Comparison of ENCODE assay signal across 8 cellular contexts in the genomic region with DNA sequence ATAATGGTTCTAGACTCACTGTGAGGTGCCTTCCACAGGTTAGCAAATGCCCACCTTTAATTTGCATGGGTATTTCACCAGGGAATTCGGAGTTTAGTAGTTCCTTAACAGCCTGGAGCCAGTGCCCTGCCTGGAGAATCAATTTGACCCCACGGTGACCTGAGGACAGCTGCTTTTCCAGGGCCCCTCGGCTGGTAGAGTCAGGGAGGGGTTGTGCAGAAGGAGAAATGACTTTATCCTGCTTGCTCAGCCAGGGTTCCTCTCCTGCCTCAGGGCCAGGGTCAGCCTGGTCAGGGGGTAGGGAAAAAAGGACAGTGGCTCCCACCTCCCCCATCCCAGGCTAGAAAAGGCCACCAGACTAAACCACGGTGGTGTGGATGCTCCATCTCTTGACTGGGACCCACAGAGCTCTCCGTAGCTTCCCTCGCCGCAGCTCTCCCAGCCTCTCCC. TPM values are rescaled to one million over a fixed set of nuclear protein-coding genes. Genes with fewer than 3 reads are reported as not detected.
DNase-seq lines count a peak whose midpoint lies in the region; TF ChIP-seq lines count a peak whose summit lies in the region.

No MANE protein-coding gene starts in this region.

- POLR2A ChIA-PET in CD4-positive, alpha-beta memory T cell (lab: Charles Lee; ENCODE audit: partially characterized antibody): interaction anchor here (0.6 to 4.7 kb wide), 11 partner anchors 8 to 290 kb away, joined by 3 to 44 read pairs (median 4); a partner anchor contains a TSS

- peak overlapping the region; percentile 26 for H3K4me2 ChIP-seq in Loucy (ENCODE audit: low read depth, low read length, poor library complexity, severe bottlenecking)

- H3K27me3 Mint-ChIP-seq in CD4-positive, alpha-beta memory T cell: no peaks in the 10 kb centered on the region
- peaks cover 12% of the 10 kb centered on the region for H3K27me3 Mint-ChIP-seq in neural crest cell (ENCODE audit: low read depth)

- no peaks in the 10 kb centered on the region for H3K9me3 ChIP-seq in CD4-positive, alpha-beta memory T cell (ENCODE audit: control insufficient read depth in 1 of 2, low read length in 2 of 2)
- H3K9me3 ChIP-seq in Loucy (ENCODE audit: insufficient read depth, low read depth, low read length) (no peaks in the 10 kb centered on the region), colonic mucosa (no peaks in the 10 kb centered on the region)

- CTCF ChIA-PET in CD4-positive, alpha-beta memory T cell (lab: Charles Lee; ENCODE audit: partially characterized antibody): interaction anchor here (0.7 to 6.4 kb wide), 18 partner anchors 10 to 833 kb away, joined by 3 to 54 read pairs (median 4); a partner anchor contains a TSS

- no peak overlapping the region for H3K4me3 ChIP-seq in CD4-positive, alpha-beta memory T cell (ENCODE audit: low read length in 2 of 2)
- H3K4me3 ChIP-seq in Loucy (ENCODE audit: low read length, poor library complexity, severe bottlenecking) (no peak overlapping the region), colonic mucosa (peak overlapping the region; percentile 53)

- H3K79me2 ChIP-seq in Loucy (ENCODE audit: insufficient read depth, low read length): no peaks in the 10 kb centered on the region

- H3K4me3 Mint-ChIP-seq in CD4-positive, alpha-beta memory T cell: peak overlapping the region; percentile 32 to 83 (median 63)
- peak overlapping the region; percentile 65 for H3K4me3 Mint-ChIP-seq in neural crest cell

- peaks cover 27% of the 10 kb centered on the region for H3K4me1 ChIP-seq in CD4-positive, alpha-beta memory T cell (ENCODE audit: insufficient read depth, low read length)
- peaks cover 22% of the 10 kb centered on the region for H3K4me1 ChIP-seq in Loucy (ENCODE audit: insufficient read depth, low read length, poor library complexity, severe bottlenecking)
- H3K4me1 ChIP-seq in colonic mucosa: no peaks in the 10 kb centered on the region

- DNase-seq in CD4-positive, alpha-beta memory T cell: no peak
- DNase-seq in colonic mucosa (no peak), neural crest cell (ENCODE audit: low read depth, low spot score) (no peak), germinal center (ENCODE audit: low spot score) (no peak), H4 (ENCODE audit: low spot score) (no peak), NCI-H1105 treated with DMSO at 0.1 percent for 48 hours (lab: John Stamatoyannopoulos, UW) (no peak)
- no peak for DNase-seq in activated effector memory CD4-positive, alpha-beta T cell treated with anti-CD3 and anti-CD28 coated beads, Interleukin-2, amount 50 U/mL, for 16 hours

- peak overlapping the region; percentile 53; the same call in 1 of the 2 replicates for H2AFZ ChIP-seq in Loucy (ENCODE audit: low read length)

- intact Hi-C loops in CD4-positive, alpha-beta memory T cell (cut with micrococcal nuclease): loop anchor here (2.0 to 5.0 kb wide), 2 partner anchors 34 to 176 kb away; a partner anchor contains a TSS
- intact Hi-C loops in colonic mucosa (cut with DNase I): loop anchor here (5.0 kb wide), 2 partner anchors 34 to 71 kb away; no protein-coding TSS in a partner anchor

- H3K9ac ChIP-seq in Loucy (ENCODE audit: low read depth, low read length, poor library complexity, severe bottlenecking): no peak overlapping the region
- peak overlapping the region; percentile 79 to 85 for H3K9ac ChIP-seq in colonic mucosa (ENCODE audit: low read depth in 2 of 2, low read length in 2 of 2)

- H3K27ac Mint-ChIP-seq in CD4-positive, alpha-beta memory T cell: peak overlapping the region; percentile 53 to 88 (median 66)
- H3K27ac Mint-ChIP-seq in neural crest cell (ENCODE audit: unreplicated experiment): peak overlapping the region; percentile 75

- H3K36me3 Mint-ChIP-seq in CD4-positive, alpha-beta memory T cell: no peaks in the 10 kb centered on the region
- H3K36me3 Mint-ChIP-seq in neural crest cell (ENCODE audit: low read depth): no peaks in the 10 kb centered on the region

- no peaks in the 10 kb centered on the region for H4K20me1 ChIP-seq in Loucy (ENCODE audit: insufficient read depth, low read length, poor library complexity, severe bottlenecking)

- no peaks in the 10 kb centered on the region for H3K9me2 ChIP-seq in Loucy (replicated peaks; ENCODE audit: low read depth, low read length)

- H3K27ac ChIP-seq in CD4-positive, alpha-beta memory T cell (ENCODE audit: low read depth, low read length): peak overlapping the region; percentile 37
- H3K27ac ChIP-seq in colonic mucosa: peak overlapping the region; percentile 77

- H3K4me1 Mint-ChIP-seq in CD4-positive, alpha-beta memory T cell: peaks cover 13 to 40% (median 31%) of the 10 kb centered on the region in 4 donors
- peaks cover 23% of the 10 kb centered on the region for H3K4me1 Mint-ChIP-seq in neural crest cell

- H3K36me3 ChIP-seq in CD4-positive, alpha-beta memory T cell (ENCODE audit: insufficient read depth, low read length): no peaks in the 10 kb centered on the region
- H3K36me3 ChIP-seq in Loucy (ENCODE audit: insufficient read depth, low read length) (no peaks in the 10 kb centered on the region), colonic mucosa (peaks cover 2% of the 10 kb centered on the region)

- TF ChIP-seq CTCF in Loucy (conservative IDR thresholded peaks at IDR 0.05; ENCODE audit: low read length) (no peak), colonic mucosa (IDR thresholded peaks at IDR 0.05) (no peak), neural crest cell (conservative IDR thresholded peaks at IDR 0.05) (no peak)

- peaks cover 10% of the 10 kb centered on the region; the same call in 1 of the 2 replicates for H3F3A ChIP-seq in Loucy (ENCODE audit: low read depth)

- no peaks in the 10 kb centered on the region for H3K27me3 ChIP-seq in CD4-positive, alpha-beta memory T cell (ENCODE audit: insufficient read depth, low read length)
- no peaks in the 10 kb centered on the region for H3K27me3 ChIP-seq in Loucy (ENCODE audit: insufficient read depth, low read length, poor library complexity, severe bottlenecking)
- H3K27me3 ChIP-seq in colonic mucosa: no peaks in the 10 kb centered on the region

- H3K9me3 Mint-ChIP-seq in CD4-positive, alpha-beta memory T cell: no peaks in the 10 kb centered on the region
- H3K9me3 Mint-ChIP-seq in neural crest cell: no peaks in the 10 kb centered on the region

RNA-seq across cellular contexts. Expression of a gene that starts 12.0 kb away (rescaled TPM):
- not detected for total RNA-seq in CD4-positive, alpha-beta memory T cell
- not detected for polyA plus RNA-seq in CD4-positive, alpha-beta memory T cell
- 10 to 100 TPM; 18.5 to 21.6 TPM for total RNA-seq in colonic mucosa
- total RNA-seq in neural crest cell: 1.7 and 2.0 TPM in 2 replicates
- total RNA-seq in H4 (2014; rRNA removed; shearing (Covaris generic)): 0.10 TPM in 1 of 2 replicates, not detected in the other

RNA-seq across cellular contexts. Expression of a gene that starts 12.2 kb away (rescaled TPM):
- 1 to 10 TPM; 1.2 TPM for total RNA-seq in CD4-positive, alpha-beta memory T cell
- under 1 TPM; 0.24 to 0.43 TPM for polyA plus RNA-seq in CD4-positive, alpha-beta memory T cell
- total RNA-seq in colonic mucosa (10 to 100 TPM in 1 of 2 donors, 1 to 10 TPM in 1; 4.0 to 20.9 TPM), neural crest cell (6.7 and 6.8 TPM in 2 replicates)
- 28.0 and 35.4 TPM in 2 replicates for total RNA-seq in H4 (2014; rRNA removed; shearing (Covaris generic))

RNA-seq across cellular contexts. Expression of a gene that starts 46.9 kb away (rescaled TPM):
- 10 to 100 TPM; 18.4 to 20.3 TPM for total RNA-seq in CD4-positive, alpha-beta memory T cell
- 10 to 100 TPM; 14.6 to 21.6 TPM for polyA plus RNA-seq in CD4-positive, alpha-beta memory T cell
- total RNA-seq in colonic mucosa (10 to 100 TPM; 18.3 to 19.2 TPM), neural crest cell (26.9 and 28.2 TPM in 2 replicates)
- total RNA-seq in H4 (2014; rRNA removed; shearing (Covaris generic)): 13.3 and 18.5 TPM in 2 replicates
